8 cellular contexts compared by ENCODE assay signal in the genomic region with DNA sequence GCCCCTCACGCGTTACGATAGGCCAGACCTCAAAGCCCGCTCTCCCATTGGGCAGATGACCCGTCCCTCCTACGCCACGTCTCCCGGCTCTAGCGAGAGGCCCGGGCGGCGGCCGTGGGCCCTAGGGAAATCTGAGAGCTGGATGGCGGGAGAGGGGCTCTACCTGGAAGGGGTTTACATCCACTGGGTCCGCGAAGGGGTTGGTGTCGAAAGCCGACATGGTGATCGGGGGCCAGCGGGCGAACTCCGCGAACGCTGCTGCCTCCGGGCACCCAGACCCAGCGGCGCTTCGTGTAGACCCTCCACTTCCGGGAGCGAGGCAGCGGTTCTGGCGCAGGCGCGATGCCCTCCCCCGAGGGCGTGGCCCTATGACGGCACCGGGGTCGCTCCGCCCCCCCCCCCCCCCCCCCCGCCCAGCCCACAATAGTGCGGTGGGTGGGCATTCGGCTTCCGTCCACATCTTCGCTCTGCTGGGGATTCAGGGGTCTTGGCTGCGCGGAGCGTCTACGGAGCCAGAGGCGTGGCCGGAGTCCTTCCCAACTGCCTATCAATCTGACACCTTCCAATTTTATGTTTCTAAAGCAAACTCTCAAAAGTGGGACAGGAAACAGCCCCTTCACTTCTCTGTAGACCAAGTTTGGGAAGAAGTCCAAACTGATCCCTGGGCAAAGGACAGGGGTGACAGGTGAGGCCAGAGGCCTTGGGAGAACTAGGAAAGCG.
DNase-seq lines count a peak whose midpoint lies in the region; ATAC-seq and TF ChIP-seq lines count a peak whose summit lies in the region.

SCAMP2 (minus strand) TSS at position 330 of the 720 bp plus-strand sequence; CDS start at position 220, 110 bp downstream.

- H3K27ac ChIP-seq in BLaER1: peak within 1 kb of the TSS; percentile 95

- ATAC-seq in GM19324 (IDR thresholded peaks at IDR 0.05; ENCODE audit: low FRiP score, unreplicated experiment) (peak; percentile 87), HG03460 (IDR thresholded peaks at IDR 0.05; ENCODE audit: unreplicated experiment) (peak; percentile 74)

- H3K27me3 ChIP-seq in BLaER1: no peaks in the 10 kb centered on the region

- DNase-seq in NCI-H524 treated with DMSO at 0.1 percent for 48 hours (lab: John Stamatoyannopoulos, UW): peak; percentile 89
- DNase-seq in activated CD4-positive, alpha-beta T cell treated with anti-CD3 and anti-CD28 coated beads for 4 hours: peak; percentile 84 to 90
- DNase-seq in choroid plexus epithelial cell (ENCODE audit: low read depth): peak; percentile 97
- DNase-seq in kidney tubule cell (ENCODE audit: low spot score): peak; percentile 93
- peak; percentile 61 to 76 for DNase-seq in stimulated activated CD4-positive, alpha-beta T cell treated with anti-CD3 and anti-CD28 coated beads, Interleukin-1b, Interleukin-23, amount 100 ng/mL, for 1 hour (ENCODE audit: low read depth in 2 of 2)

- H3K4me1 ChIP-seq in BLaER1: peaks cover 53% of the 10 kb centered on the region

- no peaks in the 10 kb centered on the region; the same call in 1 of the 2 replicates for H3K9me3 ChIP-seq in BLaER1

- no peak for TF ChIP-seq CTCF in choroid plexus epithelial cell (conservative IDR thresholded peaks at IDR 0.05; ENCODE audit: low read depth, low read length)

- H3K4me3 ChIP-seq in BLaER1: peak within 1 kb of the TSS; percentile 79
- peak within 1 kb of the TSS; percentile 92 for H3K4me3 ChIP-seq in choroid plexus epithelial cell (ENCODE audit: low read depth, low read length)

- peak within 1 kb of the TSS; percentile 94 for H3K4me2 ChIP-seq in BLaER1

- peaks cover 46% of the 10 kb centered on the region for H4K20me1 ChIP-seq in BLaER1

- peaks cover 8% of the 10 kb centered on the region; the same call in 1 of the 2 replicates for H3K36me3 ChIP-seq in BLaER1

- H3K9ac ChIP-seq in BLaER1: peak within 1 kb of the TSS; percentile 94

Comparison
In these comparisons a context has a peak if more than half of its experiments do, and no peak if none do; other contexts are left out.
1. Peak in every context shown above with its lines: DNase-seq, ATAC-seq, H3K4me3 ChIP-seq and H3K27ac ChIP-seq.